ENCODE assay signal across 8 cellular contexts in the genomic region with DNA sequence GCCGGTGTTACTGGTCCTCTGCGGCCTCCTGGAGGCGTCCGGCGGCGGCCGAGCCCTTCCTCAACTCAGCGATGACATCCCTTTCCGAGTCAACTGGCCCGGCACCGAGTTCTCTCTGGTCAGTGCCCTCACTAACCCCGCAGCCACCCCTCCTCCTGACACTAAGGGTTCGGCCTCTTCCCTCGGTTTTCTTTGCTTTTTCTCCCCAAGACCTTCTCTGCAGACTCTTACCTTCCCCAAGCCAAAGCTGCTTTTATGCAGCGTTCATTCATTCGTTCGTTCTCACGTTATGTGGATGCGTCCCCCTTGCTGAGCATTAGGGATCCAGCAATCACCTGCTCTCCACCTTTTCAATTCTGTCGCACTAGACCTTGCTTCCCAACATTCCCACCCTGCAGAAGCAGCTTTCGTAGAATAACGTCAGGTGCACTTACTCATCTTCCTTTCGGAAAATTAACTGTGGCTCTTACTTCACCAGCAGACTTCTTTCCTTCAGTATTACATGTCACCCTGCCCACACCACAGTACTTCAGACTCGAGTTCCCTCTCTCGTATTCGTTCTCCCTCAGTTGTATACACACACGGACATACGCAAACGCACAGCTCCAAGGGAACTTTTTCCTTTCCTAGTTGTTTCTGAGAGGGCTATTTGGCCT. TPM values are rescaled to one million over a fixed set of nuclear protein-coding genes. Genes with fewer than 3 reads are reported as not detected.
DNase-seq lines count a peak whose midpoint lies in the region; ATAC-seq and TF ChIP-seq lines count a peak whose summit lies in the region.

No MANE protein-coding gene starts in this region.

- intact Hi-C loops in sigmoid colon (cut with DNase I): no loop called here

- H3K9me2 ChIP-seq in MM.1S (replicated peaks; ENCODE audit: insufficient read depth, low read length): no peaks in the 10 kb centered on the region
- no peaks in the 10 kb centered on the region for H3K9me2 ChIP-seq in hepatocyte (replicated peaks; ENCODE audit: insufficient read depth)

- no peaks in the 10 kb centered on the region for H3K9me3 ChIP-seq in MM.1S (replicated peaks; ENCODE audit: insufficient read depth, low read length)
- H3K9me3 ChIP-seq in adipocyte (ENCODE audit: control insufficient read depth, low read length): no peaks in the 10 kb centered on the region
- no peaks in the 10 kb centered on the region for H3K9me3 ChIP-seq in hepatocyte (ENCODE audit: low read depth)
- no peaks in the 10 kb centered on the region for H3K9me3 ChIP-seq in sigmoid colon

- TF ChIP-seq CTCF in MM.1S (IDR thresholded peaks at IDR 0.05; ENCODE audit: low read length) (no peak; the same call in 1 of the 2 replicates), hepatocyte (IDR thresholded peaks at IDR 0.05; ENCODE audit: poor library complexity) (no peak), sigmoid colon (IDR thresholded peaks at IDR 0.05) (no peak)

- peak; percentile 4 for DNase-seq in stimulated activated CD4-positive, alpha-beta T cell treated with anti-CD3 and anti-CD28 coated beads, Interleukin-12 subunit alpha, Interleukin-12 subunit beta, amount 100 ng/mL, for 4 hours
- no peak for DNase-seq in stimulated activated CD4-positive, alpha-beta T cell treated with anti-CD3 and anti-CD28 coated beads, Interleukin-4, amount 100 ng/mL, for 1 hour
- DNase-seq in MM.1S: peak; percentile 35
- peak; percentile 62 for DNase-seq in adipocyte (ENCODE audit: low read depth)
- peak; percentile 26 for DNase-seq in hepatocyte (ENCODE audit: low spot score)
- DNase-seq in sigmoid colon: no peak
- DNase-seq in activated effector memory CD4-positive, alpha-beta T cell treated with anti-CD3 and anti-CD28 coated beads, Interleukin-2, amount 50 U/mL, for 16 hours: no peak

- peak overlapping the region; percentile 93 for H2AFZ ChIP-seq in MM.1S (ENCODE audit: low read length)
- H2AFZ ChIP-seq in hepatocyte: peak overlapping the region; percentile 62

- H3K4me3 ChIP-seq in MM.1S (ENCODE audit: low read length): peak overlapping the region; percentile 87
- peak overlapping the region; percentile 100 for H3K4me3 ChIP-seq in adipocyte (ENCODE audit: low read length)
- peak overlapping the region; percentile 81 for H3K4me3 ChIP-seq in hepatocyte
- peak overlapping the region; percentile 75 to 88 (median 84) for H3K4me3 ChIP-seq in sigmoid colon

- H3K36me3 ChIP-seq in MM.1S (replicated peaks; ENCODE audit: insufficient read depth, low read length) (no peaks in the 10 kb centered on the region), adipocyte (ENCODE audit: control insufficient read depth, insufficient read depth, low read length, severe bottlenecking) (no peaks in the 10 kb centered on the region), hepatocyte (replicated peaks; ENCODE audit: insufficient read depth, low read depth) (no peaks in the 10 kb centered on the region), sigmoid colon (no peaks in the 10 kb centered on the region)

- ATAC-seq in HG02588 (IDR thresholded peaks at IDR 0.05; ENCODE audit: unreplicated experiment): peak; percentile 48

- peak overlapping the region; percentile 75 for H3K4me2 ChIP-seq in MM.1S (ENCODE audit: low read depth, low read length)
- H3K4me2 ChIP-seq in hepatocyte: peak overlapping the region; percentile 78

- no peak for TF ChIP-seq POLR2A in sigmoid colon (IDR thresholded peaks at IDR 0.05)

- H3K27me3 ChIP-seq in MM.1S (replicated peaks; ENCODE audit: insufficient read depth, low read length) (no peaks in the 10 kb centered on the region), adipocyte (replicated peaks; ENCODE audit: control insufficient read depth, insufficient read depth, low read length) (no peaks in the 10 kb centered on the region), hepatocyte (no peaks in the 10 kb centered on the region), sigmoid colon (no peaks in the 10 kb centered on the region)

- WGBS in hepatocyte (ENCODE audit: low lambda C conversion rate, missing lambda C conversion rate): under 1% methylated on average over 27 of the region's 29 CpGs
- 0% methylated on average over 29 of the region's 29 CpGs for WGBS in sigmoid colon, 2 donors

- no peaks in the 10 kb centered on the region for H4K20me1 ChIP-seq in MM.1S (ENCODE audit: insufficient read depth, low read length)
- H4K20me1 ChIP-seq in hepatocyte (ENCODE audit: insufficient read depth, poor library complexity, severe bottlenecking): peaks cover 4% of the 10 kb centered on the region

- H3K9ac ChIP-seq in MM.1S (ENCODE audit: low read length) (peak overlapping the region; percentile 79), adipocyte (ENCODE audit: low read length) (peak overlapping the region; percentile 94)

- H3K79me2 ChIP-seq in MM.1S (ENCODE audit: low read length) (peaks cover 100% of the 10 kb centered on the region), hepatocyte (peaks cover 92% of the 10 kb centered on the region)

- peaks cover 9% of the 10 kb centered on the region for H3F3A ChIP-seq in MM.1S (ENCODE audit: insufficient read depth, low read length)

- no peak for TF ChIP-seq EP300 in sigmoid colon (IDR thresholded peaks at IDR 0.05)

- peaks cover 6% of the 10 kb centered on the region; the same call in 1 of the 2 replicates for H3K4me1 ChIP-seq in MM.1S (ENCODE audit: low read length)
- H3K4me1 ChIP-seq in adipocyte (ENCODE audit: control insufficient read depth, insufficient read depth, low read length): peaks cover 23% of the 10 kb centered on the region
- peaks cover 16% of the 10 kb centered on the region for H3K4me1 ChIP-seq in hepatocyte (ENCODE audit: insufficient read depth)
- peaks cover 0 to 49% (median 39%) of the 10 kb centered on the region in 4 donors for H3K4me1 ChIP-seq in sigmoid colon

- H3K27ac ChIP-seq in MM.1S (ENCODE audit: low read length): peak overlapping the region; percentile 62
- H3K27ac ChIP-seq in hepatocyte: peak overlapping the region; percentile 92
- peak overlapping the region; percentile 85 to 88 (median 86) for H3K27ac ChIP-seq in sigmoid colon

RNA-seq across cellular contexts. Expression of a gene that starts 0.5 kb away (rescaled TPM):
- 73.0 and 75.3 TPM in 2 replicates for total RNA-seq in hepatocyte
- polyA plus RNA-seq in hepatocyte: 63.6 and 73.2 TPM in 2 replicates
- 10 to 100 TPM; 23.5 to 69.2 (median 42.2) TPM for total RNA-seq in sigmoid colon
- polyA plus RNA-seq in sigmoid colon: 10 to 100 TPM; 23.4 to 35.4 (median 34.4) TPM

RNA-seq across cellular contexts. Expression of a gene that starts 0.6 kb away (rescaled TPM):
- 14.8 and 17.6 TPM in 2 replicates for total RNA-seq in hepatocyte
- 12.2 and 13.9 TPM in 2 replicates for polyA plus RNA-seq in hepatocyte
- total RNA-seq in sigmoid colon: 10 to 100 TPM; 14.4 to 25.7 (median 18.1) TPM
- 1 to 10 TPM; 2.8 to 6.6 (median 4.2) TPM for polyA plus RNA-seq in sigmoid colon

RNA-seq across cellular contexts. Expression of a gene that starts 19.8 kb away (rescaled TPM):
- total RNA-seq in hepatocyte (2.1 and 3.5 TPM in 2 replicates), sigmoid colon (1 to 10 TPM in 3 of 4 donors, under 1 TPM in 1; 0.68 to 3.8 (median 2.4) TPM)
- polyA plus RNA-seq in hepatocyte (2.1 and 3.8 TPM in 2 replicates), sigmoid colon (1 to 10 TPM; 1.8 to 8.1 (median 7.5) TPM)

Comparison
In these comparisons a context has a peak if more than half of its experiments do, and no peak if none do; other contexts are left out.
1. DNase-seq: peak in stimulated activated CD4-positive, alpha-beta T cell treated with anti-CD3 and anti-CD28 coated beads, Interleukin-12 subunit alpha, Interleukin-12 subunit beta, amount 100 ng/mL, for 4 hours (single experiment), MM.1S (single experiment), adipocyte (single experiment) and hepatocyte (single experiment); none in stimulated activated CD4-positive, alpha-beta T cell treated with anti-CD3 and anti-CD28 coated beads, Interleukin-4, amount 100 ng/mL, for 1 hour (single experiment), sigmoid colon (single experiment) and activated effector memory CD4-positive, alpha-beta T cell treated with anti-CD3 and anti-CD28 coated beads, Interleukin-2, amount 50 U/mL, for 16 hours (single experiment).
2. Peak in every context shown above with its lines, with median percentiles within 50 percentile points of each other: H3K27ac ChIP-seq and H3K4me3 ChIP-seq.